In genomic region chr3:88059380-88060160, GRCh38 we compare ENCODE assay signal across 8 cellular contexts. TPM values are rescaled to one million over a fixed set of nuclear protein-coding genes. Genes with fewer than 3 reads are reported as not detected.
DNase-seq lines count a peak whose midpoint lies in the region; ATAC-seq lines count a peak whose summit lies in the region.

No MANE protein-coding gene starts in this region.

- ATAC-seq in CD4-positive, CD25-positive, alpha-beta regulatory T cell (ENCODE audit: low read depth in 2 of 2) = no peak
- ATAC-seq in GM19324 (IDR thresholded peaks at IDR 0.05; ENCODE audit: low FRiP score, unreplicated experiment) = peak; percentile 13
- peak; percentile 2 for ATAC-seq in HG03469 (IDR thresholded peaks at IDR 0.05; ENCODE audit: unreplicated experiment)
- peak; percentile 4 for ATAC-seq in activated T-helper 17 cell treated with anti-CD3 and anti-CD28 coated beads, Interleukin-2, amount 50 U/mL, for 72 hours (replicated peaks)
- ATAC-seq in left cardiac atrium = peak; percentile 1 to 10

- no peak for DNase-seq in CD4-positive, CD25-positive, alpha-beta regulatory T cell
- DNase-seq in left cardiac atrium = no peak
- DNase-seq in NCI-H2107 treated with DMSO at 0.1 percent for 48 hours (lab: John Stamatoyannopoulos, UW; ENCODE audit: unreplicated experiment) = no peak
- DNase-seq in NCI-H1694 (lab: John Stamatoyannopoulos, UW) = no peak

- H3K9ac ChIP-seq in rectal smooth muscle tissue (ENCODE audit: low read length) = peak overlapping the region; percentile 76

- H3K4me3 Mint-ChIP-seq in CD4-positive, CD25-positive, alpha-beta regulatory T cell = peak overlapping the region; percentile 95 to 99 (median 98)
- H3K4me3 Mint-ChIP-seq in activated T-helper 17 cell treated with anti-CD3 and anti-CD28 coated beads, Interleukin-2, amount 50 U/mL, for 72 hours = peak overlapping the region; percentile 96

- H3K9me3 Mint-ChIP-seq in CD4-positive, CD25-positive, alpha-beta regulatory T cell = peaks cover 0 to 3% (median 0%) of the 10 kb centered on the region in 7 donors
- no peaks in the 10 kb centered on the region for H3K9me3 Mint-ChIP-seq in activated T-helper 17 cell treated with anti-CD3 and anti-CD28 coated beads, Interleukin-2, amount 50 U/mL, for 72 hours

- peaks cover 14% of the 10 kb centered on the region for H3K36me3 Mint-ChIP-seq in CD4-positive, CD25-positive, alpha-beta regulatory T cell
- peaks cover 65% of the 10 kb centered on the region for H3K36me3 Mint-ChIP-seq in activated T-helper 17 cell treated with anti-CD3 and anti-CD28 coated beads, Interleukin-2, amount 50 U/mL, for 72 hours (ENCODE audit: low read depth)

- no peaks in the 10 kb centered on the region for H3K27me3 ChIP-seq in CD4-positive, CD25-positive, alpha-beta regulatory T cell (ENCODE audit: control insufficient read depth, insufficient read depth, low read length)
- no peaks in the 10 kb centered on the region for H3K27me3 ChIP-seq in rectal smooth muscle tissue (ENCODE audit: control insufficient read depth, insufficient read depth, low read length)

- peak overlapping the region; percentile 94 for H3K27ac ChIP-seq in CD4-positive, CD25-positive, alpha-beta regulatory T cell (ENCODE audit: insufficient read depth, low read length, poor library complexity, severe bottlenecking)
- peak overlapping the region; percentile 90 for H3K27ac ChIP-seq in rectal smooth muscle tissue (ENCODE audit: low read depth, low read length)

- no peaks in the 10 kb centered on the region for H3K27me3 Mint-ChIP-seq in CD4-positive, CD25-positive, alpha-beta regulatory T cell
- no peaks in the 10 kb centered on the region for H3K27me3 Mint-ChIP-seq in activated T-helper 17 cell treated with anti-CD3 and anti-CD28 coated beads, Interleukin-2, amount 50 U/mL, for 72 hours

- peaks cover 24% of the 10 kb centered on the region for H3K36me3 ChIP-seq in CD4-positive, CD25-positive, alpha-beta regulatory T cell (ENCODE audit: control insufficient read depth, insufficient read depth, low read length)
- peaks cover 6% of the 10 kb centered on the region for H3K36me3 ChIP-seq in rectal smooth muscle tissue (ENCODE audit: control insufficient read depth, insufficient read depth, low read length)

- peak overlapping the region; percentile 92 to 97 (median 95) for H3K27ac Mint-ChIP-seq in CD4-positive, CD25-positive, alpha-beta regulatory T cell
- peak overlapping the region; percentile 95 for H3K27ac Mint-ChIP-seq in activated T-helper 17 cell treated with anti-CD3 and anti-CD28 coated beads, Interleukin-2, amount 50 U/mL, for 72 hours

- H3K4me1 ChIP-seq in CD4-positive, CD25-positive, alpha-beta regulatory T cell (ENCODE audit: control insufficient read depth, insufficient read depth, low read length, poor library complexity, severe bottlenecking) = peaks cover 51% of the 10 kb centered on the region
- peaks cover 13% of the 10 kb centered on the region for H3K4me1 ChIP-seq in rectal smooth muscle tissue (ENCODE audit: control insufficient read depth, insufficient read depth, low read length)

- H3K4me3 ChIP-seq in CD4-positive, CD25-positive, alpha-beta regulatory T cell (ENCODE audit: low read depth, low read length) = peak overlapping the region; percentile 88
- peak overlapping the region; percentile 65 for H3K4me3 ChIP-seq in rectal smooth muscle tissue (ENCODE audit: low read length)

- no peaks in the 10 kb centered on the region for H3K9me3 ChIP-seq in CD4-positive, CD25-positive, alpha-beta regulatory T cell (ENCODE audit: control insufficient read depth in 2 of 2, low read length in 2 of 2)

- H3K4me1 Mint-ChIP-seq in CD4-positive, CD25-positive, alpha-beta regulatory T cell = peaks cover 37 to 75% (median 65%) of the 10 kb centered on the region in 4 donors
- peaks cover 37% of the 10 kb centered on the region for H3K4me1 Mint-ChIP-seq in activated T-helper 17 cell treated with anti-CD3 and anti-CD28 coated beads, Interleukin-2, amount 50 U/mL, for 72 hours

- intact Hi-C loops in left cardiac atrium (cut with DNase I) = loop anchor here in 1 of 2 donors (5.0 kb wide), 1 partner anchor 53 kb away; no protein-coding TSS in a partner anchor

RNA-seq across cellular contexts. Expression of gene ZNF654, which starts 0.5 kb away (rescaled TPM):
- 19.1 TPM for total RNA-seq in CD4-positive, CD25-positive, alpha-beta regulatory T cell
- polyA plus RNA-seq in CD4-positive, CD25-positive, alpha-beta regulatory T cell = 10 to 100 TPM; 10.4 to 17.1 (median 13.8) TPM
- 10 to 100 TPM; 24.6 to 37.0 TPM for total RNA-seq in activated T-helper 17 cell treated with anti-CD3 and anti-CD28 coated beads, Interleukin-2, amount 50 U/mL, for 72 hours
- total RNA-seq in left cardiac atrium = 10 to 100 TPM; 10.4 to 11.4 TPM

RNA-seq across cellular contexts. Expression of gene CGGBP1, which starts 0.8 kb away (rescaled TPM):
- 110 TPM for total RNA-seq in CD4-positive, CD25-positive, alpha-beta regulatory T cell
- 100 to 1,000 TPM in 3 of 4 donors, 10 to 100 TPM in 1; 89.8 to 101 (median 101) TPM for polyA plus RNA-seq in CD4-positive, CD25-positive, alpha-beta regulatory T cell
- 100 to 1,000 TPM; 100 to 103 TPM for total RNA-seq in activated T-helper 17 cell treated with anti-CD3 and anti-CD28 coated beads, Interleukin-2, amount 50 U/mL, for 72 hours
- 10 to 100 TPM; 41.1 to 42.2 TPM for total RNA-seq in left cardiac atrium

Comparison
In these comparisons a context has a peak if more than half of its experiments do, and no peak if none do; other contexts are left out.
1. ATAC-seq: peak in GM19324 (single experiment), HG03469 (single experiment), activated T-helper 17 cell treated with anti-CD3 and anti-CD28 coated beads, Interleukin-2, amount 50 U/mL, for 72 hours (single experiment) and left cardiac atrium (2 of 2); none in CD4-positive, CD25-positive, alpha-beta regulatory T cell (0 of 2).